In genomic region chr1:118827207-118827606, GRCh38 we compare ENCODE assay signal across 7 cellular contexts.
"Had no signal": no experiment of that assay in that cellular context is flagged by ENCODE, and none has a peak within 500 bp of the region (broad histone marks: within the 10 kb centered on the region; RNA-seq: fewer than 3 reads in every experiment).

No MANE protein-coding gene starts in this region.

- DNase-seq: GM23248, HFFc6, IMR-90, KG1 had no signal

- H2AFZ ChIP-seq: GM23248 had no signal

- H3K9me3 Mint-ChIP-seq: HFFc6 had no signal

- H3K27ac ChIP-seq: GM23248 had no signal

- H3K4me3 ChIP-seq: GM23248, HAP-1, K562 had no signal

- ATAC-seq: HCT116, K562 had no signal

- H3K36me3 ChIP-seq: HAP-1 had no signal

- H3K4me3 Mint-ChIP-seq: HFFc6 had no signal

- H3K4me1 ChIP-seq: HAP-1 had no signal

- H3K27ac Mint-ChIP-seq: HFFc6 had no signal
